19 cellular contexts compared by ENCODE assay signal in the genomic region with DNA sequence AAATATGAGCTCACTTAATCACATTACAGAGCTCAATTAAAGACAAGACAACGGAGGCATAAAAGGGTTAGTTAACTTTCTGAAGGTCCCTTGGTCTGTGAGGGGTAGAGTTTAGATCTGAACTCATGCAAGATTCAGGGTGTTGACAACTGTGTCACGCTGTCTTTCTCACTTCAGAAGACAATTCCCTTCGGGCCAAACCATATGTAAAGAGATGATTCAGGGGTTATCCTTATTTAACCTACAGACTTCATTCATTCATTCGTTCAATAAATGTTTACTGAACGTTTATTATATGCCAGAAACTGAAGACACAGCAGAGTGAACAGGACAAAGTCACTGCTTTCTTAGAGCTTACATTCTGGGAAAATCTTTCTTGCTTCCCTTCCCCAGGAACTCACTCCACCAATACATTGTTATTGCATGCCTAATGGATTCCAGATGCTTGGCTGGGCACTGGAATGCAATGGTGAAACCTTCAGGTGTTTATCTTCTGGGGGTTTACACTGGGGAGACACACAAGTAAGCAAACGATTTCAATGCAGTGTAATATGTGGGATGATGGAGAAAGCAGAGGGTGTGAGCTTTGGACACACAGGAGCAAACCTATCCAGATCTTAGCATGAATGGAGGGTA. TPM values are rescaled to one million over a fixed set of nuclear protein-coding genes. Genes with fewer than 3 reads are reported as not detected.
DNase-seq lines count a peak whose midpoint lies in the region; ATAC-seq and TF ChIP-seq lines count a peak whose summit lies in the region.
"Had no signal": no experiment of that assay in that cellular context is flagged by ENCODE, and none has a peak within 500 bp of the region (broad histone marks: within the 10 kb centered on the region; RNA-seq: fewer than 3 reads in every experiment).

No MANE protein-coding gene starts in this region.

- no peaks in the 10 kb centered on the region for H3K36me3 Mint-ChIP-seq in mesothelial cell of epicardium
- H3K36me3 Mint-ChIP-seq in CD8-positive, alpha-beta memory T cell = peaks cover 0 to 10% (median 0%) of the 10 kb centered on the region in 3 donors
- H3K36me3 Mint-ChIP-seq: CD8-positive, alpha-beta T cell; neural progenitor cell had no signal

- H3K4me3 Mint-ChIP-seq in mesothelial cell of epicardium = no peak overlapping the region
- H3K4me3 Mint-ChIP-seq in CD8-positive, alpha-beta memory T cell = no peak overlapping the region
- H3K4me3 Mint-ChIP-seq: CD8-positive, alpha-beta T cell; neural progenitor cell had no signal

- peak overlapping the region; percentile 18 for H3K27ac Mint-ChIP-seq in mesothelial cell of epicardium
- H3K27ac Mint-ChIP-seq in CD8-positive, alpha-beta memory T cell = no peak overlapping the region
- H3K27ac Mint-ChIP-seq: CD8-positive, alpha-beta T cell; neural progenitor cell had no signal

- DNase-seq in AG20443 (ENCODE audit: low spot score) = peak; percentile 45
- peak; percentile 92 for DNase-seq in epithelial cell of proximal tubule (ENCODE audit: low read depth)
- DNase-seq in mesothelial cell of epicardium (ENCODE audit: low spot score in 2 of 2, unreplicated experiment in 2 of 2) = no peak
- no peak for DNase-seq in MG63
- no peak for DNase-seq in CD8-positive, alpha-beta memory T cell
- no peak for DNase-seq in UCSD-AML1 (lab: John Stamatoyannopoulos, UW; ENCODE audit: unreplicated experiment)
- DNase-seq: CD8-positive, alpha-beta T cell; cerebellar nuclear complex; head of caudate nucleus; NCI-H1105; NCI-H526 treated with DMSO at 0.1 percent for 48 hours; stimulated activated naive CD4-positive, alpha-beta T cell treated with Interleukin-2 at 50 U/mL for 16 hours; T-helper 9 cell; upper lobe of right lung had no signal

- no peaks in the 10 kb centered on the region for H3K36me3 ChIP-seq in MG63
- H3K36me3 ChIP-seq in CD8-positive, alpha-beta memory T cell (ENCODE audit: insufficient read depth, low read length) = no peaks in the 10 kb centered on the region
- H3K36me3 ChIP-seq: neural progenitor cell, upper lobe of right lung had no signal

- no peaks in the 10 kb centered on the region for H3K4me1 ChIP-seq in CD8-positive, alpha-beta memory T cell (ENCODE audit: insufficient read depth, low read length)
- H3K4me1 ChIP-seq: neural progenitor cell, upper lobe of right lung had no signal

- CTCF ChIA-PET in CD8-positive, alpha-beta memory T cell (lab: Charles Lee) = interaction anchor here (1.3 to 2.0 kb wide), 2 partner anchors 21 to 240 kb away, joined by 4 to 6 read pairs; no protein-coding TSS in a partner anchor

- POLR2A ChIA-PET in CD8-positive, alpha-beta memory T cell (lab: Charles Lee) = interaction anchor here (0.6 kb wide), 1 partner anchor 81 kb away, joined by 3 read pairs; no protein-coding TSS in a partner anchor

- H3K27me3 ChIP-seq in MG63 = no peaks in the 10 kb centered on the region
- H3K27me3 ChIP-seq in CD8-positive, alpha-beta memory T cell (ENCODE audit: insufficient read depth, low read length, poor library complexity, severe bottlenecking) = no peaks in the 10 kb centered on the region
- H3K27me3 ChIP-seq: neural progenitor cell, upper lobe of right lung had no signal

- no peaks in the 10 kb centered on the region for H3K27me3 Mint-ChIP-seq in mesothelial cell of epicardium (ENCODE audit: low read depth)
- H3K27me3 Mint-ChIP-seq in CD8-positive, alpha-beta memory T cell = no peaks in the 10 kb centered on the region

- H3K4me3 ChIP-seq in epithelial cell of proximal tubule (ENCODE audit: low read depth, low read length) (no peak overlapping the region), MG63 (no peak overlapping the region)
- H3K4me3 ChIP-seq in CD8-positive, alpha-beta memory T cell (ENCODE audit: low read length) = no peak overlapping the region
- H3K4me3 ChIP-seq: K562, neural progenitor cell, upper lobe of right lung had no signal

- peaks cover 13% of the 10 kb centered on the region for H3K4me1 Mint-ChIP-seq in mesothelial cell of epicardium
- peaks cover 5 to 27% (median 13%) of the 10 kb centered on the region in 3 donors for H3K4me1 Mint-ChIP-seq in CD8-positive, alpha-beta memory T cell

- no peaks in the 10 kb centered on the region for H3K9me3 ChIP-seq in MG63
- no peaks in the 10 kb centered on the region for H3K9me3 ChIP-seq in CD8-positive, alpha-beta memory T cell (ENCODE audit: low read length)
- H3K9me3 ChIP-seq: upper lobe of right lung had no signal

- H3K27ac ChIP-seq in CD8-positive, alpha-beta memory T cell (ENCODE audit: low read depth, low read length) = no peak overlapping the region
- H3K27ac ChIP-seq: neural progenitor cell, upper lobe of right lung had no signal

- TF ChIP-seq CTCF in epithelial cell of proximal tubule (conservative IDR thresholded peaks at IDR 0.05; ENCODE audit: low read depth, low read length) = no peak
- no peak for TF ChIP-seq CTCF in mesothelial cell of epicardium (IDR thresholded peaks at IDR 0.05; ENCODE audit: unreplicated experiment)

- peaks cover 3% of the 10 kb centered on the region for H3K9me3 Mint-ChIP-seq in mesothelial cell of epicardium
- peaks cover 0 to 3% (median 0%) of the 10 kb centered on the region in 5 donors for H3K9me3 Mint-ChIP-seq in CD8-positive, alpha-beta memory T cell
- H3K9me3 Mint-ChIP-seq: CD8-positive, alpha-beta T cell; neural progenitor cell had no signal

- ATAC-seq in HG02642 (IDR thresholded peaks at IDR 0.05; ENCODE audit: poor library complexity, unreplicated experiment) = no peak
- ATAC-seq: CD8-positive, alpha-beta T cell; K562; upper lobe of right lung had no signal

TF ChIP-seq in PFSK-1, 5 proteins besides CTCF, POLR2A, EP300 and RAD21:
- TF ChIP-seq TAF1 (IDR thresholded peaks at IDR 0.05; ENCODE audit: borderline replicate concordance, insufficient read depth, low read length) = no peak
- peak; percentile 22; the same call in 1 of the 2 replicates for TF ChIP-seq POLR2AphosphoS5 (IDR thresholded peaks at IDR 0.05; ENCODE audit: low read depth, low read length)
- TF ChIP-seq SIN3A (IDR thresholded peaks at IDR 0.05; ENCODE audit: borderline replicate concordance, insufficient read depth, low read length) = peak; percentile 75; the same call in 1 of the 2 replicates
- TF ChIP-seq FOXP2 (optimal IDR thresholded peaks at IDR 0.05; ENCODE audit: borderline replicate concordance, extremely low read depth, extremely low read length, insufficient read depth) = peak; percentile 43
- TF ChIP-seq, protein P1, sequence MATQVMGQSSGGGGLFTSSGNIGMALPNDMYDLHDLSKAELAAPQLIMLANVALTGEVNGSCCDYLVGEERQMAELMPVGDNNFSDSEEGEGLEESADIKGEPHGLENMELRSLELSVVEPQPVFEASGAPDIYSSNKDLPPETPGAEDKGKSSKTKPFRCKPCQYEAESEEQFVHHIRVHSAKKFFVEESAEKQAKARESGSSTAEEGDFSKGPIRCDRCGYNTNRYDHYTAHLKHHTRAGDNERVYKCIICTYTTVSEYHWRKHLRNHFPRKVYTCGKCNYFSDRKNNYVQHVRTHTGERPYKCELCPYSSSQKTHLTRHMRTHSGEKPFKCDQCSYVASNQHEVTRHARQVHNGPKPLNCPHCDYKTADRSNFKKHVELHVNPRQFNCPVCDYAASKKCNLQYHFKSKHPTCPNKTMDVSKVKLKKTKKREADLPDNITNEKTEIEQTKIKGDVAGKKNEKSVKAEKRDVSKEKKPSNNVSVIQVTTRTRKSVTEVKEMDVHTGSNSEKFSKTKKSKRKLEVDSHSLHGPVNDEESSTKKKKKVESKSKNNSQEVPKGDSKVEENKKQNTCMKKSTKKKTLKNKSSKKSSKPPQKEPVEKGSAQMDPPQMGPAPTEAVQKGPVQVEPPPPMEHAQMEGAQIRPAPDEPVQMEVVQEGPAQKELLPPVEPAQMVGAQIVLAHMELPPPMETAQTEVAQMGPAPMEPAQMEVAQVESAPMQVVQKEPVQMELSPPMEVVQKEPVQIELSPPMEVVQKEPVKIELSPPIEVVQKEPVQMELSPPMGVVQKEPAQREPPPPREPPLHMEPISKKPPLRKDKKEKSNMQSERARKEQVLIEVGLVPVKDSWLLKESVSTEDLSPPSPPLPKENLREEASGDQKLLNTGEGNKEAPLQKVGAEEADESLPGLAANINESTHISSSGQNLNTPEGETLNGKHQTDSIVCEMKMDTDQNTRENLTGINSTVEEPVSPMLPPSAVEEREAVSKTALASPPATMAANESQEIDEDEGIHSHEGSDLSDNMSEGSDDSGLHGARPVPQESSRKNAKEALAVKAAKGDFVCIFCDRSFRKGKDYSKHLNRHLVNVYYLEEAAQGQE (IDR thresholded peaks at IDR 0.05; ENCODE audit: insufficient read depth in 1 of 2, low read depth in 2 of 2, low read length in 2 of 2) = no peak
TF ChIP-seq in PFSK-1: peak in this region for 3.

RNA-seq across cellular contexts. Expression of a gene that starts 6.4 kb away (rescaled TPM):
- not detected for polyA plus RNA-seq in PFSK-1 (2012; ENCODE audit: insufficient read length, low read depth)
- total RNA-seq in epithelial cell of proximal tubule (not detected in 2 replicates), mesothelial cell of epicardium (0.16 to 0.23 TPM in 2 of 3 replicates, not detected in the other)
- not detected in 2 replicates for total RNA-seq in MG63 (2014; rRNA removed; shearing (Covaris generic); ENCODE audit: low replicate concordance)
- total RNA-seq in CD8-positive, alpha-beta memory T cell = 100 to 1,000 TPM; 242 to 258 TPM
- 30.3 TPM for polyA plus RNA-seq in CD8-positive, alpha-beta memory T cell
- total RNA-seq: K562, SK-MEL-5 had no signal

RNA-seq across cellular contexts. Expression of a gene that starts 39.0 kb away (rescaled TPM):
- not detected for polyA plus RNA-seq in PFSK-1 (2012; ENCODE audit: insufficient read length, low read depth)
- total RNA-seq in epithelial cell of proximal tubule = not detected in 2 replicates
- not detected in 3 replicates for total RNA-seq in mesothelial cell of epicardium
- total RNA-seq in MG63 (2014; rRNA removed; shearing (Covaris generic); ENCODE audit: low replicate concordance) = not detected in 2 replicates
- 100 to 1,000 TPM; 316 to 350 TPM for total RNA-seq in CD8-positive, alpha-beta memory T cell
- 90.6 TPM for polyA plus RNA-seq in CD8-positive, alpha-beta memory T cell
- total RNA-seq: K562, SK-MEL-5 had no signal
- polyA plus RNA-seq: K562 had no signal

Comparison
In these comparisons a context has a peak if more than half of its experiments do, and no peak if none do; other contexts are left out.
1. DNase-seq: peak in AG20443 (single experiment) and epithelial cell of proximal tubule (single experiment); none in mesothelial cell of epicardium (0 of 2), MG63 (single experiment), CD8-positive, alpha-beta memory T cell (0 of 5) and UCSD-AML1 (single experiment).
2. RNA of a gene that starts 6.4 kb away (total RNA-seq): 242 to 258 TPM in CD8-positive, alpha-beta memory T cell; 0.16 to 0.23 TPM in mesothelial cell of epicardium, not detected in epithelial cell of proximal tubule and not detected in MG63; every median in the first group is over 100 times any median in the second.
3. RNA of a gene that starts 39.0 kb away (total RNA-seq): 316 to 350 TPM in CD8-positive, alpha-beta memory T cell; not detected in epithelial cell of proximal tubule, not detected in mesothelial cell of epicardium and not detected in MG63; every median in the first group is over 100 times any median in the second.